16 cellular contexts compared by ENCODE assay signal in genomic region chr11:63663809-63664208, GRCh38. TPM values are rescaled to one million over a fixed set of nuclear protein-coding genes. Genes with fewer than 3 reads are reported as not detected.
A peak's percentile ranks its signal among the peaks of the same experiment; 100 is the strongest.
DNase-seq lines count a peak whose midpoint lies in the region; ATAC-seq, FAIRE-seq and TF ChIP-seq lines count a peak whose summit lies in the region.
"Had no signal": no experiment of that assay in that cellular context is flagged by ENCODE, and none has a peak within 500 bp of the region (broad histone marks: within the 10 kb centered on the region; RNA-seq: fewer than 3 reads in every experiment).

No MANE protein-coding gene starts in this region.

- TF ChIP-seq RAD21 in IMR-90 (IDR thresholded peaks at IDR 0.05; ENCODE audit: low read length) = no peak
- no peak for TF ChIP-seq RAD21 in K562 (CRISPR knock-in tag; conservative IDR thresholded peaks at IDR 0.05 in 1 of 2, IDR thresholded peaks at IDR 0.05 in 1 of 2)

- no CpG with 5 or more reads among the region's 1 CpG for WGBS in IMR-90 (ENCODE audit: extremely low coverage in 2 of 2, insufficient read length in 1 of 2), 2 experiments
- WGBS in K562 (ENCODE audit: insufficient coverage, low coverage, missing lambda C conversion rate) = 0% methylated on average over 1 of the region's 1 CpG
- WGBS in upper lobe of left lung, 2 donors = 0% methylated on average over 1 of the region's 1 CpG

- H3K4me1 ChIP-seq in IMR-90 (ENCODE audit: control insufficient read depth, insufficient read depth, low read length) (peaks cover 22% of the 10 kb centered on the region), K562 (replicated peaks in 1 of 2; ENCODE audit: control insufficient read depth in 2 of 2, insufficient read depth in 2 of 2, low read length in 2 of 2) (peaks cover 6 to 10% of the 10 kb centered on the region in 2 experiments; a peak in 4 of 5 replicates), upper lobe of left lung (peaks cover 28 to 59% (median 45%) of the 10 kb centered on the region in 4 donors)

- H4K91ac ChIP-seq in IMR-90 (ENCODE audit: insufficient read depth, low read depth, low read length) = no peak overlapping the region

- DNase-seq in ACHN (peak; percentile 23), IMR-90 (peak; percentile 80), K562 (ENCODE audit: extremely low read depth in 1 of 4, low spot score in 3 of 4) (no peak), glomerular visceral epithelial cell (ENCODE audit: extremely low spot score) (peak; percentile 59), head of caudate nucleus (no peak), upper lobe of left lung (no peak)
- no peak for DNase-seq in T-helper 2 cell treated with Interferon-gamma antibody and Interleukin-4, amounts not matched to agents 5 μg/mL and 100 μg/mL, for 36 hours (ENCODE audit: low spot score)
- DNase-seq: activated CD8-positive, alpha-beta T cell treated with anti-CD3 and anti-CD28 coated beads, Interleukin-2, amount 10 ng/mL, durations not matched to agents 7 days and 5 days; activated gamma-delta T cell treated with Interleukin-2 at 50 U/mL for 16 hours; cerebellar nuclear complex; gastrocnemius medialis; MM.1S; stimulated activated CD4-positive, alpha-beta T cell treated with anti-CD3 and anti-CD28 coated beads, Interleukin-12 subunit alpha, Interleukin-12 subunit beta, amount 100 ng/mL, for 4 hours had no signal

- TF ChIP-seq CTCF in IMR-90 (conservative IDR thresholded peaks at IDR 0.05; ENCODE audit: low read depth, low read length) (no peak), K562 (IDR thresholded peaks at IDR 0.05 in 2 of 3, conservative IDR thresholded peaks at IDR 0.05 in 1 of 3; ENCODE audit: insufficient read depth in 2 of 3, low read depth in 1 of 3, low read length in 3 of 3) (no peak), upper lobe of left lung (IDR thresholded peaks at IDR 0.05) (no peak)

- dilution Hi-C loops in IMR-90 (cut with HindIII; ENCODE audit: low sequenced_read_pairs, unreplicated experiment) = no loop called here

- no peak overlapping the region for H3K23ac ChIP-seq in IMR-90 (ENCODE audit: low read depth, low read length)

- H4K8ac ChIP-seq in IMR-90 (ENCODE audit: low read depth in 2 of 2, low read length in 2 of 2) = no peak overlapping the region

- H3K14ac ChIP-seq in IMR-90 (replicated peaks; ENCODE audit: low read depth, low read length) = no peak overlapping the region

- H3K27me3 ChIP-seq in IMR-90 (ENCODE audit: control insufficient read depth, insufficient read depth, low read length) (no peaks in the 10 kb centered on the region), K562 (ENCODE audit: control insufficient read depth in 2 of 2, insufficient read depth in 2 of 2, low read length in 2 of 2) (no peaks in the 10 kb centered on the region), upper lobe of left lung (no peaks in the 10 kb centered on the region)
- H3K27me3 ChIP-seq: gastrocnemius medialis, vagina had no signal

- H3K4me2 ChIP-seq in IMR-90 (ENCODE audit: low read depth, low read length) = no peak overlapping the region
- no peak overlapping the region for H3K4me2 ChIP-seq in K562 (ENCODE audit: insufficient read depth, low read length)

- in situ Hi-C loops in ACHN (cut with HindIII; ENCODE audit: low pct_ligation_motif_present, low pct_unique_long_range_greater_than_20kb, low sequenced_read_pairs) (no loop called here), IMR-90 (cut with MboI; ENCODE audit: low sequenced_read_pairs) (loop anchor here (25.0 kb wide), 1 partner anchor 777 kb away; the partner anchor contains the start of gene SLC3A2), K562 (cut with MboI) (no loop called here)

- peak; percentile 69 for FAIRE-seq in K562 (lab: Jason Lieb, UNC)

- H3K4ac ChIP-seq in IMR-90 (ENCODE audit: low read depth, low read length) = no peak overlapping the region

- no peak overlapping the region; the same call in 2 of the 3 replicates for H2BK15ac ChIP-seq in IMR-90 (ENCODE audit: low read depth, low read length)

- peaks cover 94% of the 10 kb centered on the region for H3K79me2 ChIP-seq in K562 (ENCODE audit: control insufficient read depth, insufficient read depth, low read length)

- H3K4me1 Mint-ChIP-seq in T-helper 2 cell treated with Interferon-gamma antibody and Interleukin-4, amounts not matched to agents 5 μg/mL and 100 μg/mL, for 36 hours (ENCODE audit: low read depth) = peaks cover 20% of the 10 kb centered on the region

- no peak overlapping the region for H3K27ac Mint-ChIP-seq in T-helper 2 cell treated with Interferon-gamma antibody and Interleukin-4, amounts not matched to agents 5 μg/mL and 100 μg/mL, for 36 hours
- H3K27ac Mint-ChIP-seq: activated CD8-positive, alpha-beta T cell treated with anti-CD3 and anti-CD28 coated beads, Interleukin-2, amount 10 ng/mL, durations not matched to agents 7 days and 5 days had no signal

- H3K9me3 ChIP-seq in IMR-90 (ENCODE audit: control insufficient read depth, insufficient read depth, low read length) = no peaks in the 10 kb centered on the region
- H3K9me3 ChIP-seq in K562 (replicated peaks; ENCODE audit: control insufficient read depth, insufficient read depth, low read depth, low read length) = no peaks in the 10 kb centered on the region
- no peaks in the 10 kb centered on the region for H3K9me3 ChIP-seq in upper lobe of left lung
- H3K9me3 ChIP-seq: gastrocnemius medialis, vagina had no signal

- H4K20me1 ChIP-seq in IMR-90 (ENCODE audit: insufficient read depth, low read length) = peaks cover 73% of the 10 kb centered on the region
- H4K20me1 ChIP-seq in K562 (replicated peaks; ENCODE audit: control insufficient read depth, insufficient read depth, low read length) = peaks cover 15% of the 10 kb centered on the region; the same call in 1 of the 2 replicates

- no peak overlapping the region for H2BK120ac ChIP-seq in IMR-90 (ENCODE audit: low read depth, low read length)

- intact Hi-C loops in IMR-90 (cut with micrococcal nuclease) = no loop called here
- intact Hi-C loops in K562 (cut with micrococcal nuclease) = no loop called here
- intact Hi-C loops in head of caudate nucleus (cut with DNase I) = no loop called here

- peaks cover 3 to 68% of the 10 kb centered on the region in 2 experiments; a peak in 2 of 4 replicates for H3K79me1 ChIP-seq in IMR-90 (ENCODE audit: low read depth in 1 of 2, low read length in 2 of 2)

- TF ChIP-seq POLR2A in IMR-90 (IDR thresholded peaks at IDR 0.05; ENCODE audit: low read depth, low read length) = no peak
- TF ChIP-seq POLR2A in K562 (conservative IDR thresholded peaks at IDR 0.05) = no peak
- TF ChIP-seq POLR2A in upper lobe of left lung (IDR thresholded peaks at IDR 0.05) = no peak

- H3K27ac ChIP-seq in IMR-90 (ENCODE audit: insufficient read depth, low read length) (peak overlapping the region; percentile 32; the same call in 1 of the 2 replicates), K562 (ENCODE audit: extremely low read depth, low read depth, low read length) (no peak overlapping the region), upper lobe of left lung (no peak overlapping the region)
- H3K27ac ChIP-seq: vagina had no signal

- ATAC-seq in IMR-90 (ENCODE audit: low read depth) = peak; percentile 24
- ATAC-seq in K562 = no peak
- no peak for ATAC-seq in upper lobe of left lung (ENCODE audit: low FRiP score in 2 of 2)
- ATAC-seq in GM19463 (IDR thresholded peaks at IDR 0.05; ENCODE audit: unreplicated experiment) = no peak
- ATAC-seq: activated CD8-positive, alpha-beta T cell treated with anti-CD3 and anti-CD28 coated beads, Interleukin-2, amount 10 ng/mL, durations not matched to agents 7 days and 5 days had no signal

- no peak overlapping the region for H4K5ac ChIP-seq in IMR-90 (ENCODE audit: low read depth, low read length)

- peak overlapping the region; percentile 38 for H2BK5ac ChIP-seq in IMR-90 (ENCODE audit: low read depth, low read length, poor library complexity, severe bottlenecking)

- H3K4me3 Mint-ChIP-seq in T-helper 2 cell treated with Interferon-gamma antibody and Interleukin-4, amounts not matched to agents 5 μg/mL and 100 μg/mL, for 36 hours = no peak overlapping the region
- H3K4me3 Mint-ChIP-seq: activated CD8-positive, alpha-beta T cell treated with anti-CD3 and anti-CD28 coated beads, Interleukin-2, amount 10 ng/mL, durations not matched to agents 7 days and 5 days; neural crest cell had no signal

- 0 out of 2 replicates have a peak overlapping the region, but pooled peaks have one; percentile 57 for H3K18ac ChIP-seq in IMR-90 (ENCODE audit: low read depth, low read length)

- H2AK9ac ChIP-seq in IMR-90 (replicated peaks; ENCODE audit: low read depth, low read length, poor library complexity) = no peak overlapping the region

- TF ChIP-seq EP300 in K562 (IDR thresholded peaks at IDR 0.05; ENCODE audit: low read length) (no peak), upper lobe of left lung (IDR thresholded peaks at IDR 0.05) (no peak)

- H2AK5ac ChIP-seq in IMR-90 (ENCODE audit: low read depth, low read length) = no peak overlapping the region

- peaks cover 14% of the 10 kb centered on the region for H3K36me3 Mint-ChIP-seq in T-helper 2 cell treated with Interferon-gamma antibody and Interleukin-4, amounts not matched to agents 5 μg/mL and 100 μg/mL, for 36 hours (ENCODE audit: low read depth)

- H3K4me3 ChIP-seq in IMR-90 (ENCODE audit: insufficient read depth, low read depth, low read length) (no peak overlapping the region), K562 (no peak overlapping the region), upper lobe of left lung (no peak overlapping the region)
- H3K4me3 ChIP-seq: gastrocnemius medialis, vagina had no signal

- no TSS peak for BruUV-seq in IMR-90 (replicated peaks; lab: Mats Ljungman, UMichigan)
- BruUV-seq in K562 (replicated peaks; lab: Mats Ljungman, UMichigan) = no TSS peak

- H3K27me3 Mint-ChIP-seq in T-helper 2 cell treated with Interferon-gamma antibody and Interleukin-4, amounts not matched to agents 5 μg/mL and 100 μg/mL, for 36 hours (ENCODE audit: low read depth) = no peaks in the 10 kb centered on the region

- no peaks in the 10 kb centered on the region for H3K36me3 ChIP-seq in IMR-90 (ENCODE audit: control insufficient read depth, insufficient read depth, low read length)
- peaks cover 16% of the 10 kb centered on the region; the same call in 2 of the 3 replicates for H3K36me3 ChIP-seq in K562 (ENCODE audit: control insufficient read depth, insufficient read depth, low read length)
- H3K36me3 ChIP-seq in upper lobe of left lung = peaks cover 0 to 2% (median 0%) of the 10 kb centered on the region in 4 donors
- H3K36me3 ChIP-seq: gastrocnemius medialis, vagina had no signal

- no peak overlapping the region for H2BK20ac ChIP-seq in IMR-90 (ENCODE audit: low read depth, low read length)

- no peaks in the 10 kb centered on the region for H3K9me3 Mint-ChIP-seq in T-helper 2 cell treated with Interferon-gamma antibody and Interleukin-4, amounts not matched to agents 5 μg/mL and 100 μg/mL, for 36 hours
- H3K9me3 Mint-ChIP-seq: neural crest cell had no signal

- no peak overlapping the region for H2AFZ ChIP-seq in IMR-90 (replicated peaks; ENCODE audit: low read length, poor library complexity)
- no peak overlapping the region for H2AFZ ChIP-seq in K562 (ENCODE audit: low read depth, low read length)

- POLR2A ChIA-PET in IMR-90 (lab: Charles Lee; ENCODE audit: unreplicated experiment) = no interaction called here
- POLR2A ChIA-PET in K562 (lab: Yijun Ruan, JAX) = interaction anchor here (0.6 kb wide), 1 partner anchor 116 kb away, joined by 3 read pairs; no protein-coding TSS in a partner anchor

- H3K9me1 ChIP-seq in IMR-90 (ENCODE audit: insufficient read depth, low read length) (peaks cover 22% of the 10 kb centered on the region), K562 (ENCODE audit: control insufficient read depth, insufficient read depth, low read length) (no peaks in the 10 kb centered on the region)

- no peak overlapping the region for H3K56ac ChIP-seq in IMR-90 (ENCODE audit: extremely low read depth, insufficient read depth, low read length)

- CTCF ChIA-PET in IMR-90 (lab: Yijun Ruan, JAX) = no interaction called here
- CTCF ChIA-PET in K562 (lab: Yijun Ruan, JAX; ENCODE audit: low intra/inter-chr PET ratio) = no interaction called here

- no peak overlapping the region for H3K9ac ChIP-seq in IMR-90 (ENCODE audit: low read depth, low read length)
- no peak overlapping the region for H3K9ac ChIP-seq in K562 (ENCODE audit: insufficient read depth in 1 of 2, low read depth in 2 of 2, low read length in 2 of 2)

RNA-seq across cellular contexts. Expression of gene ATL3, which starts 7.4 kb away (rescaled TPM):
- total RNA-seq in IMR-90 (2012; rRNA removed) (131 and 132 TPM in 2 replicates), K562 (2014; rRNA removed) (13.8 and 18.2 TPM in 2 replicates), K562 (2014; rRNA removed; fragmentation: Illumina TruSeq; extraction: Trizol) (34.0 and 42.0 TPM in 2 replicates), K562 (2015; rRNA removed; fragmentation: Illumina TruSeq; extraction: Trizol) (21.3 and 22.4 TPM in 2 replicates), K562 (2021) (39.8 and 41.4 TPM in 2 replicates), upper lobe of left lung (10 to 100 TPM; 16.8 to 75.1 (median 61.2) TPM)
- polyA plus RNA-seq in IMR-90 (2012; rRNA removed) (16.1 and 19.9 TPM in 2 replicates), K562 (2011; rRNA removed) (22.9 and 34.5 TPM in 2 replicates), K562 (2014; fragmentation: Illumina TruSeq; extraction: Trizol) (23.9 and 24.3 TPM in 2 replicates), K562 (2014; fragmentation: Nextera tagmentation; extraction: Ambion mirVana) (10 to 100 TPM; 23.5 to 34.2 TPM), K562 (2014; rRNA removed) (22.2 and 22.5 TPM in 2 replicates)
- polyA plus RNA-seq in IMR-90 (2012; cell fraction: cytosol; rRNA removed) = 6.9 and 7.3 TPM in 2 replicates
- 5.0 and 13.6 TPM in 2 replicates for polyA plus RNA-seq in IMR-90 (2012; cell fraction: nucleus; rRNA removed; ENCODE audit: low replicate concordance)
- 24.6 and 32.2 TPM in 2 replicates for total RNA-seq in K562 (2011; cell fraction: chromatin; rRNA removed; ENCODE audit: low replicate concordance)
- total RNA-seq in K562 (2011; cell fraction: nucleolus; rRNA removed) = 11.0 and 12.6 TPM in 2 replicates
- 17.3 and 26.3 TPM in 2 replicates for total RNA-seq in K562 (2011; cell fraction: nucleoplasm; rRNA removed)
- polyA plus RNA-seq in K562 (2011; cell fraction: cytosol; rRNA removed) = 18.1 and 18.7 TPM in 2 replicates
- polyA plus RNA-seq in K562 (2011; cell fraction: nucleus; rRNA removed) = 8.4 and 12.2 TPM in 2 replicates
- 13.8 and 15.5 TPM in 2 replicates for polyA plus RNA-seq in K562 (2012)
- polyA minus RNA-seq in K562 (2011; rRNA and poly(A)+ RNA removed) = 36.5 and 40.6 TPM in 2 replicates
- polyA minus RNA-seq in K562 (2011; cell fraction: cytosol; rRNA and poly(A)+ RNA removed) = 17.2 and 19.7 TPM in 2 replicates
- 4.3 and 8.0 TPM in 2 replicates for polyA minus RNA-seq in K562 (2011; cell fraction: nucleus; rRNA and poly(A)+ RNA removed)

RNA-seq across cellular contexts. Expression of gene RTN3, which starts 17.5 kb away (rescaled TPM):
- total RNA-seq in IMR-90 (2012; rRNA removed) = 31.2 and 42.5 TPM in 2 replicates
- 56.2 and 64.6 TPM in 2 replicates for polyA plus RNA-seq in IMR-90 (2012; rRNA removed)
- 19.4 and 71.2 TPM in 2 replicates for polyA plus RNA-seq in IMR-90 (2012; cell fraction: cytosol; rRNA removed)
- polyA plus RNA-seq in IMR-90 (2012; cell fraction: nucleus; rRNA removed; ENCODE audit: low replicate concordance) = 27.1 and 31.9 TPM in 2 replicates
- total RNA-seq in K562 (2011; cell fraction: chromatin; rRNA removed; ENCODE audit: low replicate concordance) = 98.9 and 173 TPM in 2 replicates
- 135 and 137 TPM in 2 replicates for total RNA-seq in K562 (2011; cell fraction: nucleolus; rRNA removed)
- total RNA-seq in K562 (2011; cell fraction: nucleoplasm; rRNA removed) = 196 and 286 TPM in 2 replicates
- total RNA-seq in K562 (2014; rRNA removed) = 45.0 and 52.4 TPM in 2 replicates
- 93.5 and 103 TPM in 2 replicates for total RNA-seq in K562 (2014; rRNA removed; fragmentation: Illumina TruSeq; extraction: Trizol)
- 90.1 and 94.9 TPM in 2 replicates for total RNA-seq in K562 (2015; rRNA removed; fragmentation: Illumina TruSeq; extraction: Trizol)
- total RNA-seq in K562 (2021) = 124 TPM in 2 replicates
- 101 and 127 TPM in 2 replicates for polyA plus RNA-seq in K562 (2011; rRNA removed)
- polyA plus RNA-seq in K562 (2011; cell fraction: cytosol; rRNA removed) = 93.3 and 96.3 TPM in 2 replicates
- 24.6 and 38.7 TPM in 2 replicates for polyA plus RNA-seq in K562 (2011; cell fraction: nucleus; rRNA removed)
- 106 and 280 TPM in 2 replicates for polyA plus RNA-seq in K562 (2012)
- 142 and 169 TPM in 2 replicates for polyA plus RNA-seq in K562 (2014; fragmentation: Illumina TruSeq; extraction: Trizol)
- polyA plus RNA-seq in K562 (2014; fragmentation: Nextera tagmentation; extraction: Ambion mirVana) = 10 to 100 TPM; 41.6 to 44.3 TPM
- polyA plus RNA-seq in K562 (2014; rRNA removed) = 86.9 and 93.3 TPM in 2 replicates
- polyA minus RNA-seq in K562 (2011; rRNA and poly(A)+ RNA removed) = 152 and 166 TPM in 2 replicates
- polyA minus RNA-seq in K562 (2011; cell fraction: cytosol; rRNA and poly(A)+ RNA removed) = 76.1 and 86.1 TPM in 2 replicates
- polyA minus RNA-seq in K562 (2011; cell fraction: nucleus; rRNA and poly(A)+ RNA removed) = 13.7 and 24.4 TPM in 2 replicates
- 100 to 1,000 TPM in 4 of 6 donors, 10 to 100 TPM in 2; 41.9 to 153 (median 113) TPM for total RNA-seq in upper lobe of left lung

RNA-seq across cellular contexts. Expression of gene PLAAT3, which starts 49.6 kb away (rescaled TPM):
- total RNA-seq in IMR-90 (2012; rRNA removed) (3.2 and 3.3 TPM in 2 replicates), K562 (2014; rRNA removed) (1.2 and 1.7 TPM in 2 replicates), K562 (2014; rRNA removed; fragmentation: Illumina TruSeq; extraction: Trizol) (0.77 and 1.2 TPM in 2 replicates), K562 (2015; rRNA removed; fragmentation: Illumina TruSeq; extraction: Trizol) (0.60 and 1.4 TPM in 2 replicates), K562 (2021) (2.7 TPM in 2 replicates), upper lobe of left lung (100 to 1,000 TPM in 3 of 6 donors, 10 to 100 TPM in 3; 36.7 to 128 (median 89.5) TPM)
- polyA plus RNA-seq in IMR-90 (2012; rRNA removed) (3.9 and 4.5 TPM in 2 replicates), K562 (2011; rRNA removed) (1.3 and 2.0 TPM in 2 replicates), K562 (2014; fragmentation: Illumina TruSeq; extraction: Trizol) (0.80 and 1.6 TPM in 2 replicates), K562 (2014; fragmentation: Nextera tagmentation; extraction: Ambion mirVana) (1 to 10 TPM; 1.3 to 1.9 TPM), K562 (2014; rRNA removed) (0.96 and 1.4 TPM in 2 replicates)
- 7.4 and 9.5 TPM in 2 replicates for polyA plus RNA-seq in IMR-90 (2012; cell fraction: cytosol; rRNA removed)
- polyA plus RNA-seq in IMR-90 (2012; cell fraction: nucleus; rRNA removed; ENCODE audit: low replicate concordance) = 2.0 and 3.0 TPM in 2 replicates
- 0.60 and 1.1 TPM in 2 replicates for total RNA-seq in K562 (2011; cell fraction: chromatin; rRNA removed; ENCODE audit: low replicate concordance)
- 0.33 and 1.1 TPM in 2 replicates for total RNA-seq in K562 (2011; cell fraction: nucleolus; rRNA removed)
- 0.88 and 0.92 TPM in 2 replicates for total RNA-seq in K562 (2011; cell fraction: nucleoplasm; rRNA removed)
- 1.6 and 3.9 TPM in 2 replicates for polyA plus RNA-seq in K562 (2011; cell fraction: cytosol; rRNA removed)
- polyA plus RNA-seq in K562 (2011; cell fraction: nucleus; rRNA removed) = 0.73 and 0.92 TPM in 2 replicates
- 3.4 and 5.8 TPM in 2 replicates for polyA plus RNA-seq in K562 (2012)
- polyA minus RNA-seq in K562 (2011; rRNA and poly(A)+ RNA removed) = 2.3 and 4.8 TPM in 2 replicates
- polyA minus RNA-seq in K562 (2011; cell fraction: cytosol; rRNA and poly(A)+ RNA removed) = 2.1 and 2.2 TPM in 2 replicates
- 0.54 and 0.67 TPM in 2 replicates for polyA minus RNA-seq in K562 (2011; cell fraction: nucleus; rRNA and poly(A)+ RNA removed)

Comparison
In these comparisons a context has a peak if more than half of its experiments do, and no peak if none do; other contexts are left out.
1. DNase-seq: peak in ACHN (single experiment), IMR-90 (single experiment) and glomerular visceral epithelial cell (single experiment); none in K562 (0 of 4), head of caudate nucleus (0 of 42), upper lobe of left lung (0 of 2) and T-helper 2 cell treated with Interferon-gamma antibody and Interleukin-4, amounts not matched to agents 5 μg/mL and 100 μg/mL, for 36 hours (single experiment).